In genomic region chr15:29921130-29921601, GRCh38 we compare ENCODE assay signal across 16 cellular contexts.
A peak's percentile ranks its signal among the peaks of the same experiment; 100 is the strongest.
DNase-seq lines count a peak whose midpoint lies in the region; ATAC-seq and TF ChIP-seq lines count a peak whose summit lies in the region.
"Had no signal": no experiment of that assay in that cellular context is flagged by ENCODE, and none has a peak within 500 bp of the region (broad histone marks: within the 10 kb centered on the region; RNA-seq: fewer than 3 reads in every experiment).

No MANE protein-coding gene starts in this region.

- intact Hi-C loops in PC-9 (cut with micrococcal nuclease; ENCODE audit: unreplicated experiment): loop anchor here (1.0 to 5.0 kb wide), 4 partner anchors 14 to 185 kb away; no protein-coding TSS in a partner anchor

- H3K9me3 ChIP-seq in ES-I3 (ENCODE audit: control insufficient read depth, insufficient read depth, low read length) (no peaks in the 10 kb centered on the region), PC-9 (ENCODE audit: insufficient read depth, low read depth) (no peaks in the 10 kb centered on the region), neural progenitor cell (ENCODE audit: low read depth) (no peaks in the 10 kb centered on the region)
- H3K9me3 ChIP-seq: esophagus muscularis mucosa, HAP-1, mucosa of descending colon, prostate gland, suprapubic skin had no signal

- no peaks in the 10 kb centered on the region for H3K9me3 Mint-ChIP-seq in neural progenitor cell
- H3K9me3 Mint-ChIP-seq in activated T-helper 17 cell treated with anti-CD3 and anti-CD28 coated beads, Interleukin-2, amount 50 U/mL, for 72 hours: no peaks in the 10 kb centered on the region
- H3K9me3 Mint-ChIP-seq: activated naive CD4-positive, alpha-beta T cell treated with anti-CD3 and anti-CD28 coated beads, Interleukin-2, amount 50 U/mL, for 72 hours had no signal

- H3K36me3 ChIP-seq in ES-I3 (ENCODE audit: insufficient read depth, low read length) (no peaks in the 10 kb centered on the region), PC-9 (ENCODE audit: low read depth) (no peaks in the 10 kb centered on the region), neural progenitor cell (no peaks in the 10 kb centered on the region)
- H3K36me3 ChIP-seq: esophagus muscularis mucosa, HAP-1, prostate gland, suprapubic skin had no signal

- H3K4me2 ChIP-seq in PC-9: peak overlapping the region; percentile 89
- no peak overlapping the region for H3K4me2 ChIP-seq in neural progenitor cell

- no peaks in the 10 kb centered on the region for H3K27me3 Mint-ChIP-seq in neural progenitor cell (ENCODE audit: insufficient read depth, low read depth)
- peaks cover 45% of the 10 kb centered on the region for H3K27me3 Mint-ChIP-seq in activated T-helper 17 cell treated with anti-CD3 and anti-CD28 coated beads, Interleukin-2, amount 50 U/mL, for 72 hours

- no peak overlapping the region for H3K4me3 Mint-ChIP-seq in neural progenitor cell
- H3K4me3 Mint-ChIP-seq in activated T-helper 17 cell treated with anti-CD3 and anti-CD28 coated beads, Interleukin-2, amount 50 U/mL, for 72 hours: no peak overlapping the region

- peak overlapping the region; percentile 40 for H3K9ac ChIP-seq in ES-I3 (ENCODE audit: low read depth, low read length)
- no peak overlapping the region for H3K9ac ChIP-seq in neural progenitor cell

- H3K4me1 ChIP-seq in ES-I3 (ENCODE audit: insufficient read depth, low read length) (peaks cover 59% of the 10 kb centered on the region), PC-9 (replicated peaks; ENCODE audit: insufficient read depth) (peaks cover 82% of the 10 kb centered on the region), foreskin keratinocyte (peaks cover 58% of the 10 kb centered on the region), neural progenitor cell (peaks cover 9% of the 10 kb centered on the region)
- H3K4me1 ChIP-seq: prostate gland, suprapubic skin had no signal

- H3K27me3 ChIP-seq in PC-9 (ENCODE audit: insufficient read depth, low read depth) (no peaks in the 10 kb centered on the region), foreskin keratinocyte (no peaks in the 10 kb centered on the region), neural progenitor cell (no peaks in the 10 kb centered on the region)
- H3K27me3 ChIP-seq: suprapubic skin had no signal

- ATAC-seq in foreskin keratinocyte (peak; percentile 63), HG02678 (IDR thresholded peaks at IDR 0.05; ENCODE audit: unreplicated experiment) (no peak), GM18519 (IDR thresholded peaks at IDR 0.05; ENCODE audit: low FRiP score, unreplicated experiment) (no peak)
- ATAC-seq in activated T-helper 17 cell treated with anti-CD3 and anti-CD28 coated beads, Interleukin-2, amount 50 U/mL, for 72 hours (replicated peaks): no peak
- ATAC-seq: activated naive CD4-positive, alpha-beta T cell treated with anti-CD3 and anti-CD28 coated beads, Interleukin-2, amount 50 U/mL, for 72 hours; mucosa of descending colon had no signal

- H2AFZ ChIP-seq in PC-9: peak overlapping the region; percentile 41; the same call in 1 of the 2 replicates
- H2AFZ ChIP-seq in neural progenitor cell (replicated peaks): peak overlapping the region; percentile 64

- H4K20me1 ChIP-seq in PC-9 (ENCODE audit: insufficient read depth) (no peaks in the 10 kb centered on the region), neural progenitor cell (ENCODE audit: low read depth) (no peaks in the 10 kb centered on the region)

- BruUV-seq in PC-9 (replicated peaks; lab: Mats Ljungman, UMichigan): no TSS peak

- H3K9me2 ChIP-seq in PC-9 (ENCODE audit: insufficient read depth): no peaks in the 10 kb centered on the region

- TF ChIP-seq CTCF in PC-9 (conservative IDR thresholded peaks at IDR 0.05) (no peak), foreskin keratinocyte (conservative IDR thresholded peaks at IDR 0.05) (no peak), neural progenitor cell (IDR thresholded peaks at IDR 0.05) (no peak)

- POLR2A ChIA-PET in PC-9 (lab: Charles Lee; ENCODE audit: unreplicated experiment): interaction anchor here (0.6 to 1.2 kb wide), 4 partner anchors 37 to 293 kb away, joined by 3 to 9 read pairs (median 4); no protein-coding TSS in a partner anchor

- H3K79me2 ChIP-seq in PC-9 (ENCODE audit: low read depth) (no peaks in the 10 kb centered on the region), neural progenitor cell (ENCODE audit: low read depth) (no peaks in the 10 kb centered on the region)

- DNase-seq in PC-9: peak; percentile 66 to 90
- peak; percentile 88 to 93 for DNase-seq in foreskin keratinocyte
- DNase-seq in neural progenitor cell (ENCODE audit: low spot score): no peak
- DNase-seq in NCI-H446 (lab: John Stamatoyannopoulos, UW): no peak
- DNase-seq: DMS 273 treated with DMSO at 0.1 percent for 48 hours, mucosa of descending colon had no signal

- no peaks in the 10 kb centered on the region for H3K36me3 Mint-ChIP-seq in neural progenitor cell
- H3K36me3 Mint-ChIP-seq in activated T-helper 17 cell treated with anti-CD3 and anti-CD28 coated beads, Interleukin-2, amount 50 U/mL, for 72 hours (ENCODE audit: low read depth): no peaks in the 10 kb centered on the region
- H3K36me3 Mint-ChIP-seq: activated naive CD4-positive, alpha-beta T cell treated with anti-CD3 and anti-CD28 coated beads, Interleukin-2, amount 50 U/mL, for 72 hours had no signal

- CTCF ChIA-PET in PC-9 (lab: Charles Lee): no interaction called here

- H3F3A ChIP-seq in PC-9 (ENCODE audit: insufficient read depth, low read depth): peaks cover 46% of the 10 kb centered on the region
- peaks cover 8% of the 10 kb centered on the region for H3F3A ChIP-seq in neural progenitor cell (ENCODE audit: low read depth)

- peaks cover 15% of the 10 kb centered on the region for H3K4me1 Mint-ChIP-seq in neural progenitor cell
- H3K4me1 Mint-ChIP-seq in activated T-helper 17 cell treated with anti-CD3 and anti-CD28 coated beads, Interleukin-2, amount 50 U/mL, for 72 hours: no peaks in the 10 kb centered on the region

- H3K27ac ChIP-seq in PC-9: peak overlapping the region; percentile 90
- H3K27ac ChIP-seq in foreskin keratinocyte: peak overlapping the region; percentile 70
- no peak overlapping the region for H3K27ac ChIP-seq in neural progenitor cell
- H3K27ac ChIP-seq: esophagus muscularis mucosa, HL-60, prostate gland, suprapubic skin had no signal

- no peak overlapping the region for H3K27ac Mint-ChIP-seq in neural progenitor cell
- no peak overlapping the region for H3K27ac Mint-ChIP-seq in activated T-helper 17 cell treated with anti-CD3 and anti-CD28 coated beads, Interleukin-2, amount 50 U/mL, for 72 hours
- H3K27ac Mint-ChIP-seq: activated naive CD4-positive, alpha-beta T cell treated with anti-CD3 and anti-CD28 coated beads, Interleukin-2, amount 50 U/mL, for 72 hours had no signal

- peak overlapping the region; percentile 51; the same call in 1 of the 2 replicates for H3K4me3 ChIP-seq in PC-9
- H3K4me3 ChIP-seq in neural progenitor cell: no peak overlapping the region
- H3K4me3 ChIP-seq: esophagus muscularis mucosa, HAP-1, mucosa of descending colon, prostate gland, suprapubic skin had no signal

Comparison
In these comparisons a context has a peak if more than half of its experiments do, and no peak if none do; other contexts are left out.
1. DNase-seq: peak in PC-9 (2 of 2) and foreskin keratinocyte (2 of 2); none in neural progenitor cell (single experiment) and NCI-H446 (0 of 2).